ENCODE assay signal across 9 cellular contexts in genomic region chr4:142265536-142265935, GRCh38.
DNase-seq lines count a peak whose midpoint lies in the region; ATAC-seq, FAIRE-seq and TF ChIP-seq lines count a peak whose summit lies in the region.
"Had no signal": no experiment of that assay in that cellular context is flagged by ENCODE, and none has a peak within 500 bp of the region (broad histone marks: within the 10 kb centered on the region; RNA-seq: fewer than 3 reads in every experiment).

No MANE protein-coding gene starts in this region.

- no TSS peak for BruUV-seq in GM12878 (replicated peaks; lab: Mats Ljungman, UMichigan)

- peak overlapping the region; percentile 61 for H3K4me3 ChIP-seq in CD4-positive, CD25-positive, alpha-beta regulatory T cell (ENCODE audit: low read depth, low read length)
- no peak overlapping the region for H3K4me3 ChIP-seq in GM12878
- no peak overlapping the region for H3K4me3 ChIP-seq in SJCRH30

- peaks cover 31% of the 10 kb centered on the region for H3K36me3 ChIP-seq in CD4-positive, CD25-positive, alpha-beta regulatory T cell (ENCODE audit: control insufficient read depth, insufficient read depth, low read length)
- H3K36me3 ChIP-seq in GM12878 (ENCODE audit: control insufficient read depth in 2 of 2, insufficient read depth in 2 of 2, low read length in 1 of 2) (no peaks in the 10 kb centered on the region), SJCRH30 (no peaks in the 10 kb centered on the region)
- H3K36me3 ChIP-seq: neutrophil had no signal

- peaks cover 45% of the 10 kb centered on the region for H3K36me3 Mint-ChIP-seq in CD4-positive, CD25-positive, alpha-beta regulatory T cell

- H3K9me3 Mint-ChIP-seq in CD4-positive, CD25-positive, alpha-beta regulatory T cell, result no peaks in the 10 kb centered on the region

- peaks cover 52 to 85% (median 65%) of the 10 kb centered on the region in 4 donors for H3K4me1 Mint-ChIP-seq in CD4-positive, CD25-positive, alpha-beta regulatory T cell

- RAD21 ChIA-PET in GM12878 (lab: Charles Lee; ENCODE audit: unreplicated experiment), result interaction anchor here (1.2 to 1.7 kb wide), 3 partner anchors 11 to 84 kb away, joined by 3 to 6 read pairs (median 3); no protein-coding TSS in a partner anchor

- DNase-seq in CD4-positive, CD25-positive, alpha-beta regulatory T cell, result peak in 1 of 3 donors; percentile 20
- DNase-seq in HT1080 (ENCODE audit: low read depth) (peak; percentile 59), GM12878 (ENCODE audit: low read depth, low spot score) (no peak), left colon (no peak), SJCRH30 (no peak), inferior parietal cortex (ENCODE audit: extremely low spot score) (no peak), GM13976 (ENCODE audit: low spot score) (no peak), hippocampal formation (lab: John Stamatoyannopoulos, UW) (no peak)

- intact Hi-C loops in GM12878 (cut with micrococcal nuclease; ENCODE audit: unreplicated experiment) (no loop called here), left colon (cut with DNase I, micrococcal nuclease) (no loop called here)

- no peaks in the 10 kb centered on the region for H3K27me3 ChIP-seq in CD4-positive, CD25-positive, alpha-beta regulatory T cell (ENCODE audit: control insufficient read depth, insufficient read depth, low read length)
- H3K27me3 ChIP-seq in GM12878 (replicated peaks in 1 of 2; ENCODE audit: control insufficient read depth in 2 of 2, insufficient read depth in 2 of 2, low read length in 1 of 2) (no peaks in the 10 kb centered on the region), SJCRH30 (no peaks in the 10 kb centered on the region)
- H3K27me3 ChIP-seq: neutrophil had no signal

- TF ChIP-seq CTCF in GM12878 (IDR thresholded peaks at IDR 0.05 in 2 of 3, conservative IDR thresholded peaks at IDR 0.05 in 1 of 3; ENCODE audit: control insufficient read depth in 2 of 3, extremely low read depth in 1 of 3, insufficient read depth in 1 of 3, low read depth in 3 of 3, low read length in 3 of 3) (no peak), GM13976 (IDR thresholded peaks at IDR 0.05; ENCODE audit: borderline replicate concordance, control extremely low read depth, extremely low read depth, insufficient read depth, missing control alignments) (no peak)

- H2AFZ ChIP-seq in GM12878 (ENCODE audit: control insufficient read depth, low read depth, low read length), result no peak overlapping the region

- H3K79me2 ChIP-seq in GM12878 (ENCODE audit: control insufficient read depth, insufficient read depth, low read length), result no peaks in the 10 kb centered on the region

- no peaks in the 10 kb centered on the region for H4K20me1 ChIP-seq in GM12878 (ENCODE audit: control insufficient read depth, insufficient read depth)

- peaks cover 21% of the 10 kb centered on the region for H3K4me1 ChIP-seq in CD4-positive, CD25-positive, alpha-beta regulatory T cell (ENCODE audit: control insufficient read depth, insufficient read depth, low read length, poor library complexity, severe bottlenecking)
- H3K4me1 ChIP-seq in GM12878 (ENCODE audit: control insufficient read depth, insufficient read depth, low read length) (no peaks in the 10 kb centered on the region), SJCRH30 (0 out of 2 replicates have a peak, but pooled peaks cover 2% of the 10 kb centered on the region)

- TF ChIP-seq EP300 in GM12878 (IDR thresholded peaks at IDR 0.05; ENCODE audit: borderline replicate concordance in 1 of 2, control insufficient read depth in 1 of 2, low read depth in 2 of 2, low read length in 2 of 2), result no peak

- H3K4me3 Mint-ChIP-seq in CD4-positive, CD25-positive, alpha-beta regulatory T cell, result peak overlapping the region; percentile 1 to 59 (median 28)

- H3K9ac ChIP-seq in GM12878 (ENCODE audit: control insufficient read depth, insufficient read depth, low read length), result no peak overlapping the region

- no peaks in the 10 kb centered on the region for H3K27me3 Mint-ChIP-seq in CD4-positive, CD25-positive, alpha-beta regulatory T cell

- CTCF ChIA-PET in GM12878 (lab: Yijun Ruan, JAX), result interaction anchor here (0.6 to 1.4 kb wide), 2 partner anchors 11 to 14 kb away, joined by 3 to 10 read pairs; no protein-coding TSS in a partner anchor

- TF ChIP-seq RAD21 in GM12878 (IDR thresholded peaks at IDR 0.05; ENCODE audit: insufficient read depth, low read depth, low read length), result no peak

- FAIRE-seq in GM12878 (lab: Jason Lieb, UNC), result no peak

- no peak for TF ChIP-seq POLR2A in GM12878 (IDR thresholded peaks at IDR 0.05; ENCODE audit: low read depth, low read length)

- ATAC-seq in CD4-positive, CD25-positive, alpha-beta regulatory T cell (ENCODE audit: low read depth in 2 of 2), result peak; percentile 79 to 86
- ATAC-seq in GM12878 (peak; percentile 81), left colon (peak; percentile 54)

- SMC1A ChIA-PET in GM12878 (lab: Charles Lee; ENCODE audit: uncharacterized antibody, unreplicated experiment), result interaction anchor here (0.7 to 1.9 kb wide), 12 partner anchors 8 to 172 kb away, joined by 3 to 7 read pairs (median 3); no protein-coding TSS in a partner anchor

- POLR2A ChIA-PET in GM12878 (lab: Charles Lee), result no interaction called here

- peak overlapping the region in 2 of 3 donors; percentile 56 to 90 for H3K27ac Mint-ChIP-seq in CD4-positive, CD25-positive, alpha-beta regulatory T cell

- no peak overlapping the region for H3K27ac ChIP-seq in CD4-positive, CD25-positive, alpha-beta regulatory T cell (ENCODE audit: insufficient read depth, low read length, poor library complexity, severe bottlenecking)
- H3K27ac ChIP-seq in GM12878 (ENCODE audit: control insufficient read depth, insufficient read depth), result no peak overlapping the region
- H3K27ac ChIP-seq in SJCRH30, result no peak overlapping the region
- H3K27ac ChIP-seq: neutrophil had no signal

- H3K9me3 ChIP-seq in CD4-positive, CD25-positive, alpha-beta regulatory T cell (ENCODE audit: control insufficient read depth in 2 of 2, low read length in 2 of 2), result no peaks in the 10 kb centered on the region
- no peaks in the 10 kb centered on the region for H3K9me3 ChIP-seq in GM12878 (replicated peaks; ENCODE audit: control insufficient read depth, insufficient read depth, low read length)
- H3K9me3 ChIP-seq in SJCRH30 (replicated peaks), result no peaks in the 10 kb centered on the region
- H3K9me3 ChIP-seq: neutrophil had no signal

- in situ Hi-C loops in GM12878 (cut with MboI) (no loop called here), GM13976 (cut with MboI; ENCODE audit: low sequenced_read_pairs, unreplicated experiment) (no loop called here)

- WGBS in GM12878 (ENCODE audit: insufficient coverage, insufficient replicate concordance, low lambda C conversion rate, missing lambda C conversion rate), result 20% methylated on average over 3 of the region's 3 CpGs

- no peak overlapping the region for H3K4me2 ChIP-seq in GM12878 (ENCODE audit: control insufficient read depth, insufficient read depth)

TF ChIP-seq in GM12878, 131 proteins besides CTCF, POLR2A, EP300 and RAD21:
- no peak for TF ChIP-seq KAT2A (conservative IDR thresholded peaks at IDR 0.05; ENCODE audit: control insufficient read depth, low read depth, low read length)
- TF ChIP-seq SMC3 (IDR thresholded peaks at IDR 0.05; ENCODE audit: borderline replicate concordance, low read length), result no peak
- no peak for TF ChIP-seq BACH1 (IDR thresholded peaks at IDR 0.05; ENCODE audit: borderline replicate concordance)
- TF ChIP-seq SRF (IDR thresholded peaks at IDR 0.05; ENCODE audit: low read depth in 2 of 2, low read length in 2 of 2), result no peak
- TF ChIP-seq CBFB (IDR thresholded peaks at IDR 0.05; ENCODE audit: low read depth), result no peak
- TF ChIP-seq ATF7 (IDR thresholded peaks at IDR 0.05; ENCODE audit: low read depth), result no peak
- TF ChIP-seq NR2C2 (IDR thresholded peaks at IDR 0.05; ENCODE audit: borderline replicate concordance, control insufficient read depth, insufficient read length, low read depth), result no peak
- no peak for TF ChIP-seq LARP7 (IDR thresholded peaks at IDR 0.05)
- TF ChIP-seq CREB1 (IDR thresholded peaks at IDR 0.05; ENCODE audit: low read depth), result no peak
- no peak for TF ChIP-seq PAX8 (IDR thresholded peaks at IDR 0.05)
- TF ChIP-seq HDGF (IDR thresholded peaks at IDR 0.05), result no peak
- TF ChIP-seq ETV6 (conservative IDR thresholded peaks at IDR 0.05 in 1 of 2, IDR thresholded peaks at IDR 0.05 in 1 of 2; ENCODE audit: borderline replicate concordance in 1 of 2, low read depth in 1 of 2), result no peak
